In genomic region chr7:152025077-152025936, GRCh38 we compare ENCODE assay signal across 8 cellular contexts. TPM values are rescaled to one million over a fixed set of nuclear protein-coding genes. Genes with fewer than 3 reads are reported as not detected.
A peak's percentile ranks its signal among the peaks of the same experiment; 100 is the strongest.
DNase-seq lines count a peak whose midpoint lies in the region; ATAC-seq lines count a peak whose summit lies in the region.

Gene GALNT11 (plus strand): TSS chr7:152025674. CDS start chr7:152094228, 68,554 bp downstream.

- peak within 1 kb of the TSS; percentile 87 for H3K27ac ChIP-seq in cingulate gyrus (ENCODE audit: low read depth, low read length)

- intact Hi-C loops in left colon (cut with DNase I, micrococcal nuclease): no loop called here

- DNase-seq in AG08395 (ENCODE audit: low spot score) (peak; percentile 97), NCI-H226 (peak; percentile 79), left colon (peak; percentile 72 to 91)
- peak; percentile 89 for DNase-seq in activated CD4-positive, alpha-beta T cell treated with anti-CD3 and anti-CD28 coated beads for 48 hours
- DNase-seq in stimulated activated CD4-positive, alpha-beta T cell treated with anti-CD3 and anti-CD28 coated beads, Interleukin-1b, Interleukin-23, amount 100 ng/mL, for 4 hours (ENCODE audit: low read depth in 2 of 2): peak; percentile 84 to 89

- peak; percentile 98 for ATAC-seq in GM18867 (IDR thresholded peaks at IDR 0.05; ENCODE audit: unreplicated experiment)
- peak; percentile 96 for ATAC-seq in HG03097 (IDR thresholded peaks at IDR 0.05; ENCODE audit: low FRiP score, unreplicated experiment)
- ATAC-seq in left colon: peak; percentile 98

RNA-seq across cellular contexts. Expression of gene GALNT11, which starts in this region (rescaled TPM):
- total RNA-seq in left colon: 10 to 100 TPM; 16.3 to 21.0 TPM

Comparison
In these comparisons a context has a peak if more than half of its experiments do, and no peak if none do; other contexts are left out.
1. Peak in every context shown above with its lines: DNase-seq, ATAC-seq and H3K27ac ChIP-seq.